In the genomic region with DNA sequence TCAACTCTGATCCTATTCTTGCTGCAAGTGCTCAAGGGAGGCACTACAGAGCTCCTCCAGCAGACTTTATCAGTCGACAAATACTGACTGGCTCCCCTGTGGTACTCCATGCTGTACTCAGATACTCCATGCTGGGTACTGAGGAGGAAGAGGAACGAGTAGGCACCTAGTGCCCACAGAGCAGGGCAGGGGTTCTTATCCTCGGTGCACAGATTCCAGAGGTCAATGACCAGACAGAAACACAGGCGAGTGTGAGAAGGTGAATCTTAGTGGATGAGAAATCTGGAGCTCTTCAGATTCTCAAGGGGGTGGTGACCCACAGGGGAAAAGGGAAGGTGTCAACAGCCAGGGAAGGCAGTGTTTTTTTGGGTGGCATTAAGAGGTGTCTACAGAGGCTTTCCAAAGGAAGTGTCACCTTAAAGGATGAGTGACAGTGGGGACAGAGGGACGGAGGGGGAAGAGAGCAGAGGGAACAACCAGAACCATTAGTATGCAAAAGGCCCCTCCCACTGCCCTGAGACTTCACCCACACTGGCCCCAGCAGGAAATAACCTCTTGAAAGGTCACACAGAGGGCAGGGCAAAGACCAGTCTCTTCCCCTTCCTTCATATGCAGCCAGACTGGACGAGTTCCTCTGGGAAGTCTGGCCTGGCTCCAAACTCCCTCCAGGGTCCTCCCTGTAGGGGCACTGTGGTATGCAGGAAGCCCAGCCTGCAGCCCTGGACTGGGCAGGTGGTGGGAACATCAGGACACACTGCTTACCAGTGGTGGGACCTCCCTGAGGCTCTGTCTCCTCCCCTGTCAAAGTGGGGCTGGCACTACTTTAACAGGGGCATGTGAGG, we compare ENCODE assay signal across 1 cellular context.
A peak's percentile ranks its signal among the peaks of the same experiment; 100 is the strongest.
TF ChIP-seq lines count a peak whose summit lies in the region.

No MANE protein-coding gene starts in this region.

TF ChIP-seq in K562, 482 proteins besides CTCF, POLR2A, EP300 and RAD21 (continues in another document):
- peak; percentile 27; the same call in 1 of the 2 replicates for TF ChIP-seq NBN (IDR thresholded peaks at IDR 0.05; ENCODE audit: low read depth)
- TF ChIP-seq, protein P1, sequence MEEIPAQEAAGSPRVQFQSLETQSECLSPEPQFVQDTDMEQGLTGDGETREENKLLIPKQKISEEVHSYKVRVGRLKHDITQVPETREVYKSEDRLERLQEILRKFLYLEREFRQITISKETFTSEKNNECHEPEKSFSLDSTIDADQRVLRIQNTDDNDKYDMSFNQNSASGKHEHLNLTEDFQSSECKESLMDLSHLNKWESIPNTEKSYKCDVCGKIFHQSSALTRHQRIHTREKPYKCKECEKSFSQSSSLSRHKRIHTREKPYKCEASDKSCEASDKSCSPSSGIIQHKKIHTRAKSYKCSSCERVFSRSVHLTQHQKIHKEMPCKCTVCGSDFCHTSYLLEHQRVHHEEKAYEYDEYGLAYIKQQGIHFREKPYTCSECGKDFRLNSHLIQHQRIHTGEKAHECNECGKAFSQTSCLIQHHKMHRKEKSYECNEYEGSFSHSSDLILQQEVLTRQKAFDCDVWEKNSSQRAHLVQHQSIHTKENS (CRISPR knock-in tag; IDR thresholded peaks at IDR 0.05): no peak
- TF ChIP-seq SMAD4 (CRISPR knock-in tag; conservative IDR thresholded peaks at IDR 0.05): peak; percentile 75
- peak; percentile 82 for TF ChIP-seq NR2C1 (IDR thresholded peaks at IDR 0.05)
- peak; percentile 89 for TF ChIP-seq NR2C1 (tag; IDR thresholded peaks at IDR 0.05)
- peak; percentile 73 for TF ChIP-seq CTBP1 (IDR thresholded peaks at IDR 0.05; ENCODE audit: borderline replicate concordance)
- TF ChIP-seq PTRF (tag; IDR thresholded peaks at IDR 0.05): no peak
- TF ChIP-seq ZC3H4 (CRISPR knock-in tag; IDR thresholded peaks at IDR 0.05; ENCODE audit: borderline replicate concordance): no peak
- TF ChIP-seq TBP (optimal IDR thresholded peaks at IDR 0.05; ENCODE audit: low read depth, low read length): no peak
- TF ChIP-seq ZNF76 (CRISPR knock-in tag; IDR thresholded peaks at IDR 0.05; ENCODE audit: borderline replicate concordance): no peak
- TF ChIP-seq MEIS2 (IDR thresholded peaks at IDR 0.05; ENCODE audit: partially characterized antibody): peak; percentile 32
- 0 out of 2 replicates have a peak, but pooled peaks have one; percentile 52 for TF ChIP-seq MTA3 (IDR thresholded peaks at IDR 0.05; ENCODE audit: borderline replicate concordance)
- TF ChIP-seq MAFK (IDR thresholded peaks at IDR 0.05; ENCODE audit: low read length): no peak
- no peak for TF ChIP-seq HNRNPUL1 (IDR thresholded peaks at IDR 0.05; ENCODE audit: low read length)
- TF ChIP-seq, protein P2, sequence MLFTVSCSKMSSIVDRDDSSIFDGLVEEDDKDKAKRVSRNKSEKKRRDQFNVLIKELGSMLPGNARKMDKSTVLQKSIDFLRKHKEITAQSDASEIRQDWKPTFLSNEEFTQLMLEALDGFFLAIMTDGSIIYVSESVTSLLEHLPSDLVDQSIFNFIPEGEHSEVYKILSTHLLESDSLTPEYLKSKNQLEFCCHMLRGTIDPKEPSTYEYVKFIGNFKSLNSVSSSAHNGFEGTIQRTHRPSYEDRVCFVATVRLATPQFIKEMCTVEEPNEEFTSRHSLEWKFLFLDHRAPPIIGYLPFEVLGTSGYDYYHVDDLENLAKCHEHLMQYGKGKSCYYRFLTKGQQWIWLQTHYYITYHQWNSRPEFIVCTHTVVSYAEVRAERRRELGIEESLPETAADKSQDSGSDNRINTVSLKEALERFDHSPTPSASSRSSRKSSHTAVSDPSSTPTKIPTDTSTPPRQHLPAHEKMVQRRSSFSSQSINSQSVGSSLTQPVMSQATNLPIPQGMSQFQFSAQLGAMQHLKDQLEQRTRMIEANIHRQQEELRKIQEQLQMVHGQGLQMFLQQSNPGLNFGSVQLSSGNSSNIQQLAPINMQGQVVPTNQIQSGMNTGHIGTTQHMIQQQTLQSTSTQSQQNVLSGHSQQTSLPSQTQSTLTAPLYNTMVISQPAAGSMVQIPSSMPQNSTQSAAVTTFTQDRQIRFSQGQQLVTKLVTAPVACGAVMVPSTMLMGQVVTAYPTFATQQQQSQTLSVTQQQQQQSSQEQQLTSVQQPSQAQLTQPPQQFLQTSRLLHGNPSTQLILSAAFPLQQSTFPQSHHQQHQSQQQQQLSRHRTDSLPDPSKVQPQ (CRISPR knock-in tag; IDR thresholded peaks at IDR 0.05; ENCODE audit: borderline replicate concordance): no peak
- TF ChIP-seq, protein P3, sequence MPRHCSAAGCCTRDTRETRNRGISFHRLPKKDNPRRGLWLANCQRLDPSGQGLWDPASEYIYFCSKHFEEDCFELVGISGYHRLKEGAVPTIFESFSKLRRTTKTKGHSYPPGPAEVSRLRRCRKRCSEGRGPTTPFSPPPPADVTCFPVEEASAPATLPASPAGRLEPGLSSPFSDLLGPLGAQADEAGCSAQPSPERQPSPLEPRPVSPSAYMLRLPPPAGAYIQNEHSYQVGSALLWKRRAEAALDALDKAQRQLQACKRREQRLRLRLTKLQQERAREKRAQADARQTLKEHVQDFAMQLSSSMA (CRISPR knock-in tag; IDR thresholded peaks at IDR 0.05): no peak
- TF ChIP-seq, protein P4, sequence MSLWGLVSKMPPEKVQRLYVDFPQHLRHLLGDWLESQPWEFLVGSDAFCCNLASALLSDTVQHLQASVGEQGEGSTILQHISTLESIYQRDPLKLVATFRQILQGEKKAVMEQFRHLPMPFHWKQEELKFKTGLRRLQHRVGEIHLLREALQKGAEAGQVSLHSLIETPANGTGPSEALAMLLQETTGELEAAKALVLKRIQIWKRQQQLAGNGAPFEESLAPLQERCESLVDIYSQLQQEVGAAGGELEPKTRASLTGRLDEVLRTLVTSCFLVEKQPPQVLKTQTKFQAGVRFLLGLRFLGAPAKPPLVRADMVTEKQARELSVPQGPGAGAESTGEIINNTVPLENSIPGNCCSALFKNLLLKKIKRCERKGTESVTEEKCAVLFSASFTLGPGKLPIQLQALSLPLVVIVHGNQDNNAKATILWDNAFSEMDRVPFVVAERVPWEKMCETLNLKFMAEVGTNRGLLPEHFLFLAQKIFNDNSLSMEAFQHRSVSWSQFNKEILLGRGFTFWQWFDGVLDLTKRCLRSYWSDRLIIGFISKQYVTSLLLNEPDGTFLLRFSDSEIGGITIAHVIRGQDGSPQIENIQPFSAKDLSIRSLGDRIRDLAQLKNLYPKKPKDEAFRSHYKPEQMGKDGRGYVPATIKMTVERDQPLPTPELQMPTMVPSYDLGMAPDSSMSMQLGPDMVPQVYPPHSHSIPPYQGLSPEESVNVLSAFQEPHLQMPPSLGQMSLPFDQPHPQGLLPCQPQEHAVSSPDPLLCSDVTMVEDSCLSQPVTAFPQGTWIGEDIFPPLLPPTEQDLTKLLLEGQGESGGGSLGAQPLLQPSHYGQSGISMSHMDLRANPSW (CRISPR knock-in tag; IDR thresholded peaks at IDR 0.05): 0 out of 2 replicates have a peak, but pooled peaks have one; percentile 40
- TF ChIP-seq, protein P5, sequence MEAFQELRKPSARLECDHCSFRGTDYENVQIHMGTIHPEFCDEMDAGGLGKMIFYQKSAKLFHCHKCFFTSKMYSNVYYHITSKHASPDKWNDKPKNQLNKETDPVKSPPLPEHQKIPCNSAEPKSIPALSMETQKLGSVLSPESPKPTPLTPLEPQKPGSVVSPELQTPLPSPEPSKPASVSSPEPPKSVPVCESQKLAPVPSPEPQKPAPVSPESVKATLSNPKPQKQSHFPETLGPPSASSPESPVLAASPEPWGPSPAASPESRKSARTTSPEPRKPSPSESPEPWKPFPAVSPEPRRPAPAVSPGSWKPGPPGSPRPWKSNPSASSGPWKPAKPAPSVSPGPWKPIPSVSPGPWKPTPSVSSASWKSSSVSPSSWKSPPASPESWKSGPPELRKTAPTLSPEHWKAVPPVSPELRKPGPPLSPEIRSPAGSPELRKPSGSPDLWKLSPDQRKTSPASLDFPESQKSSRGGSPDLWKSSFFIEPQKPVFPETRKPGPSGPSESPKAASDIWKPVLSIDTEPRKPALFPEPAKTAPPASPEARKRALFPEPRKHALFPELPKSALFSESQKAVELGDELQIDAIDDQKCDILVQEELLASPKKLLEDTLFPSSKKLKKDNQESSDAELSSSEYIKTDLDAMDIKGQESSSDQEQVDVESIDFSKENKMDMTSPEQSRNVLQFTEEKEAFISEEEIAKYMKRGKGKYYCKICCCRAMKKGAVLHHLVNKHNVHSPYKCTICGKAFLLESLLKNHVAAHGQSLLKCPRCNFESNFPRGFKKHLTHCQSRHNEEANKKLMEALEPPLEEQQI (IDR thresholded peaks at IDR 0.05): no peak
- TF ChIP-seq ARID2 (IDR thresholded peaks at IDR 0.05): no peak
- no peak for TF ChIP-seq ZNF830 (CRISPR knock-in tag; IDR thresholded peaks at IDR 0.05)
- TF ChIP-seq, protein P6, sequence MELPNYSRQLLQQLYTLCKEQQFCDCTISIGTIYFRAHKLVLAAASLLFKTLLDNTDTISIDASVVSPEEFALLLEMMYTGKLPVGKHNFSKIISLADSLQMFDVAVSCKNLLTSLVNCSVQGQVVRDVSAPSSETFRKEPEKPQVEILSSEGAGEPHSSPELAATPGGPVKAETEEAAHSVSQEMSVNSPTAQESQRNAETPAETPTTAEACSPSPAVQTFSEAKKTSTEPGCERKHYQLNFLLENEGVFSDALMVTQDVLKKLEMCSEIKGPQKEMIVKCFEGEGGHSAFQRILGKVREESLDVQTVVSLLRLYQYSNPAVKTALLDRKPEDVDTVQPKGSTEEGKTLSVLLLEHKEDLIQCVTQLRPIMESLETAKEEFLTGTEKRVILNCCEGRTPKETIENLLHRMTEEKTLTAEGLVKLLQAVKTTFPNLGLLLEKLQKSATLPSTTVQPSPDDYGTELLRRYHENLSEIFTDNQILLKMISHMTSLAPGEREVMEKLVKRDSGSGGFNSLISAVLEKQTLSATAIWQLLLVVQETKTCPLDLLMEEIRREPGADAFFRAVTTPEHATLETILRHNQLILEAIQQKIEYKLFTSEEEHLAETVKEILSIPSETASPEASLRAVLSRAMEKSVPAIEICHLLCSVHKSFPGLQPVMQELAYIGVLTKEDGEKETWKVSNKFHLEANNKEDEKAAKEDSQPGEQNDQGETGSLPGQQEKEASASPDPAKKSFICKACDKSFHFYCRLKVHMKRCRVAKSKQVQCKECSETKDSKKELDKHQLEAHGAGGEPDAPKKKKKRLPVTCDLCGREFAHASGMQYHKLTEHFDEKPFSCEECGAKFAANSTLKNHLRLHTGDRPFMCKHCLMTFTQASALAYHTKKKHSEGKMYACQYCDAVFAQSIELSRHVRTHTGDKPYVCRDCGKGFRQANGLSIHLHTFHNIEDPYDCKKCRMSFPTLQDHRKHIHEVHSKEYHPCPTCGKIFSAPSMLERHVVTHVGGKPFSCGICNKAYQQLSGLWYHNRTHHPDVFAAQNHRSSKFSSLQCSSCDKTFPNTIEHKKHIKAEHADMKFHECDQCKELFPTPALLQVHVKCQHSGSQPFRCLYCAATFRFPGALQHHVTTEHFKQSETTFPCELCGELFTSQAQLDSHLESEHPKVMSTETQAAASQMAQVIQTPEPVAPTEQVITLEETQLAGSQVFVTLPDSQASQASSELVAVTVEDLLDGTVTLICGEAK (IDR thresholded peaks at IDR 0.05): 0 out of 2 replicates have a peak, but pooled peaks have one; percentile 15
- TF ChIP-seq, protein P6 (CRISPR knock-in tag; IDR thresholded peaks at IDR 0.05): no peak
- no peak for TF ChIP-seq RBM34 (IDR thresholded peaks at IDR 0.05; ENCODE audit: borderline replicate concordance, insufficient read depth, low read length)
- TF ChIP-seq ESRRA (IDR thresholded peaks at IDR 0.05; ENCODE audit: borderline replicate concordance, low read depth): peak; percentile 98
- no peak for TF ChIP-seq ZNF699 (CRISPR knock-in tag; IDR thresholded peaks at IDR 0.05; ENCODE audit: insufficient replicate concordance)
- no peak for TF ChIP-seq BRF1 (IDR thresholded peaks at IDR 0.05; ENCODE audit: borderline replicate concordance, extremely low read depth, insufficient read length)
- TF ChIP-seq NCOR1 (IDR thresholded peaks at IDR 0.05): 0 out of 2 replicates have a peak, but pooled peaks have one; percentile 35
- TF ChIP-seq ZNF589 (CRISPR knock-in tag; IDR thresholded peaks at IDR 0.05; ENCODE audit: low read depth): no peak
- TF ChIP-seq, protein P7, sequence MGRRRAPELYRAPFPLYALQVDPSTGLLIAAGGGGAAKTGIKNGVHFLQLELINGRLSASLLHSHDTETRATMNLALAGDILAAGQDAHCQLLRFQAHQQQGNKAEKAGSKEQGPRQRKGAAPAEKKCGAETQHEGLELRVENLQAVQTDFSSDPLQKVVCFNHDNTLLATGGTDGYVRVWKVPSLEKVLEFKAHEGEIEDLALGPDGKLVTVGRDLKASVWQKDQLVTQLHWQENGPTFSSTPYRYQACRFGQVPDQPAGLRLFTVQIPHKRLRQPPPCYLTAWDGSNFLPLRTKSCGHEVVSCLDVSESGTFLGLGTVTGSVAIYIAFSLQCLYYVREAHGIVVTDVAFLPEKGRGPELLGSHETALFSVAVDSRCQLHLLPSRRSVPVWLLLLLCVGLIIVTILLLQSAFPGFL (CRISPR knock-in tag; IDR thresholded peaks at IDR 0.05): no peak
- TF ChIP-seq, protein P8, sequence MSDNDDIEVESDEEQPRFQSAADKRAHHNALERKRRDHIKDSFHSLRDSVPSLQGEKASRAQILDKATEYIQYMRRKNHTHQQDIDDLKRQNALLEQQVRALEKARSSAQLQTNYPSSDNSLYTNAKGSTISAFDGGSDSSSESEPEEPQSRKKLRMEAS (CRISPR knock-in tag; IDR thresholded peaks at IDR 0.05): 0 out of 2 replicates have a peak, but pooled peaks have one; percentile 8
